In genomic region chr13:95258098-95258497, GRCh38 we compare ENCODE assay signal across 17 cellular contexts. TPM values are rescaled to one million over a fixed set of nuclear protein-coding genes. Genes with fewer than 3 reads are reported as not detected.
DNase-seq lines count a peak whose midpoint lies in the region; ATAC-seq and TF ChIP-seq lines count a peak whose summit lies in the region.
"Had no signal": no experiment of that assay in that cellular context is flagged by ENCODE, and none has a peak within 500 bp of the region (broad histone marks: within the 10 kb centered on the region; RNA-seq: fewer than 3 reads in every experiment).

No MANE protein-coding gene starts in this region.

- H3K9me2 ChIP-seq in hepatocyte (replicated peaks; ENCODE audit: insufficient read depth), result no peaks in the 10 kb centered on the region

- H4K20me1 ChIP-seq in IMR-90 (ENCODE audit: insufficient read depth, low read length) (0 out of 2 replicates have a peak, but pooled peaks cover 4% of the 10 kb centered on the region), hepatocyte (ENCODE audit: insufficient read depth, poor library complexity, severe bottlenecking) (no peaks in the 10 kb centered on the region)

- 0 out of 2 replicates have a peak overlapping the region, but pooled peaks have one; percentile 14 for H2BK20ac ChIP-seq in IMR-90 (ENCODE audit: low read depth, low read length)

- ATAC-seq in IMR-90 (ENCODE audit: low read depth) (no peak), GM19324 (IDR thresholded peaks at IDR 0.05; ENCODE audit: low FRiP score, unreplicated experiment) (no peak), WTC11 (no peak)
- ATAC-seq: GM23338, K562 had no signal

- dilution Hi-C loops in IMR-90 (cut with HindIII; ENCODE audit: low sequenced_read_pairs, unreplicated experiment), result no loop called here

- H4K91ac ChIP-seq in IMR-90 (ENCODE audit: insufficient read depth, low read depth, low read length), result 0 out of 2 replicates have a peak overlapping the region, but pooled peaks have one; percentile 11

- H3K27me3 ChIP-seq in IMR-90 (ENCODE audit: control insufficient read depth, insufficient read depth, low read length) (no peaks in the 10 kb centered on the region), hepatocyte (no peaks in the 10 kb centered on the region), MG63 (no peaks in the 10 kb centered on the region)

- no peak overlapping the region for H2BK5ac ChIP-seq in IMR-90 (ENCODE audit: low read depth, low read length, poor library complexity, severe bottlenecking)

- H3K4me2 ChIP-seq in IMR-90 (ENCODE audit: low read depth, low read length) (no peak overlapping the region), hepatocyte (no peak overlapping the region)
- H3K4me2 ChIP-seq: GM23338 had no signal

- H2BK15ac ChIP-seq in IMR-90 (ENCODE audit: low read depth, low read length), result peak overlapping the region; percentile 11; the same call in 1 of the 3 replicates

- TF ChIP-seq RAD21 in IMR-90 (IDR thresholded peaks at IDR 0.05; ENCODE audit: low read length), result no peak

- H3K4me1 Mint-ChIP-seq in Calu3 (ENCODE audit: low read depth, unreplicated experiment) (peaks cover 42% of the 10 kb centered on the region), progenitor cell of endocrine pancreas (ENCODE audit: low read depth) (peaks cover 21% of the 10 kb centered on the region), MCF 10A (ENCODE audit: insufficient read depth, unreplicated experiment) (peaks cover 15% of the 10 kb centered on the region), WTC11 (no peaks in the 10 kb centered on the region)
- H3K4me1 Mint-ChIP-seq: GM23338 had no signal

- no peak for TF ChIP-seq POLR2A in IMR-90 (IDR thresholded peaks at IDR 0.05; ENCODE audit: low read depth, low read length)

- H2AFZ ChIP-seq in IMR-90 (replicated peaks; ENCODE audit: low read length, poor library complexity) (no peak overlapping the region), hepatocyte (no peak overlapping the region)
- H2AFZ ChIP-seq: GM23338 had no signal

- H3K4me3 Mint-ChIP-seq in Calu3 (ENCODE audit: low read depth, unreplicated experiment) (peak overlapping the region; percentile 5), progenitor cell of endocrine pancreas (ENCODE audit: low read depth) (no peak overlapping the region), MCF 10A (ENCODE audit: unreplicated experiment) (no peak overlapping the region), WTC11 (no peak overlapping the region)
- H3K4me3 Mint-ChIP-seq: CD4-positive, alpha-beta T cell; GM23338 had no signal

- H3K4me1 ChIP-seq in IMR-90 (ENCODE audit: control insufficient read depth, insufficient read depth, low read length) (peaks cover 20% of the 10 kb centered on the region), hepatocyte (ENCODE audit: insufficient read depth) (peaks cover 9% of the 10 kb centered on the region)

- intact Hi-C loops in Calu3 (cut with micrococcal nuclease; ENCODE audit: unreplicated experiment) (no loop called here), IMR-90 (cut with micrococcal nuclease) (no loop called here), MCF 10A (cut with micrococcal nuclease) (no loop called here)

- TF ChIP-seq CTCF in Calu3 (IDR thresholded peaks at IDR 0.05; ENCODE audit: unreplicated experiment), result no peak
- TF ChIP-seq CTCF in IMR-90 (conservative IDR thresholded peaks at IDR 0.05; ENCODE audit: low read depth, low read length), result no peak
- TF ChIP-seq CTCF in hepatocyte (IDR thresholded peaks at IDR 0.05; ENCODE audit: poor library complexity), result no peak
- no peak for TF ChIP-seq CTCF in progenitor cell of endocrine pancreas (IDR thresholded peaks at IDR 0.05; ENCODE audit: unreplicated experiment)
- no peak for TF ChIP-seq CTCF in MCF 10A (IDR thresholded peaks at IDR 0.05; ENCODE audit: unreplicated experiment)
- no peak for TF ChIP-seq CTCF in WTC11 (IDR thresholded peaks at IDR 0.05)

- peak overlapping the region; percentile 74; the same call in 1 of the 2 replicates for H3K14ac ChIP-seq in IMR-90 (replicated peaks; ENCODE audit: low read depth, low read length)

- H3K18ac ChIP-seq in IMR-90 (ENCODE audit: low read depth, low read length), result no peak overlapping the region

- peaks cover 30% of the 10 kb centered on the region for H3K79me2 ChIP-seq in hepatocyte

- CTCF ChIA-PET in Calu3 (lab: Charles Lee), result no interaction called here
- CTCF ChIA-PET in IMR-90 (lab: Yijun Ruan, JAX), result no interaction called here
- CTCF ChIA-PET in MCF 10A (lab: Yijun Ruan, JAX), result interaction anchor here (0.7 kb wide), 2 partner anchors 567 to 772 kb away, joined by 3 read pairs; no protein-coding TSS in a partner anchor
- CTCF ChIA-PET in WTC11 (lab: Charles Lee), result no interaction called here

- BruUV-seq in Calu3 (replicated peaks; lab: Mats Ljungman, UMichigan) (no TSS peak), IMR-90 (replicated peaks; lab: Mats Ljungman, UMichigan) (no TSS peak), MCF 10A (replicated peaks; lab: Mats Ljungman, UMichigan) (no TSS peak)

- H3K27me3 Mint-ChIP-seq in Calu3 (ENCODE audit: unreplicated experiment) (no peaks in the 10 kb centered on the region), progenitor cell of endocrine pancreas (no peaks in the 10 kb centered on the region), MCF 10A (ENCODE audit: insufficient read depth, unreplicated experiment) (no peaks in the 10 kb centered on the region), WTC11 (ENCODE audit: low read depth) (no peaks in the 10 kb centered on the region)
- H3K27me3 Mint-ChIP-seq: CD4-positive, alpha-beta T cell had no signal

- H3K9me3 Mint-ChIP-seq in Calu3 (ENCODE audit: low read depth, unreplicated experiment), result peaks cover 7% of the 10 kb centered on the region
- H3K9me3 Mint-ChIP-seq in progenitor cell of endocrine pancreas (ENCODE audit: low read depth), result peaks cover 24% of the 10 kb centered on the region
- H3K9me3 Mint-ChIP-seq in MCF 10A (ENCODE audit: unreplicated experiment), result no peaks in the 10 kb centered on the region
- H3K9me3 Mint-ChIP-seq in WTC11, result no peaks in the 10 kb centered on the region
- H3K9me3 Mint-ChIP-seq: CD4-positive, alpha-beta T cell; GM23338 had no signal

- no peak for DNase-seq in Calu3
- DNase-seq in IMR-90, result no peak
- DNase-seq in hepatocyte (ENCODE audit: low spot score), result no peak
- no peak for DNase-seq in progenitor cell of endocrine pancreas (ENCODE audit: low spot score, unreplicated experiment)
- no peak for DNase-seq in MG63
- no peak for DNase-seq in MCF 10A (ENCODE audit: unreplicated experiment)
- DNase-seq in WTC11 (ENCODE audit: low spot score), result no peak
- DNase-seq: AML-193; CD4-positive, alpha-beta T cell; DMS79 treated with DMSO at 0.1 percent for 48 hours; GF-D8; HCEC 1CT; Karpas-422 had no signal

- H3K23ac ChIP-seq in IMR-90 (ENCODE audit: low read depth, low read length), result no peak overlapping the region

- H3K27ac ChIP-seq in IMR-90 (ENCODE audit: insufficient read depth, low read length) (no peak overlapping the region), hepatocyte (peak overlapping the region; percentile 27)
- H3K27ac ChIP-seq: C4-2B had no signal

- no peak overlapping the region for H4K5ac ChIP-seq in IMR-90 (ENCODE audit: low read depth, low read length)

- H3K36me3 Mint-ChIP-seq in Calu3 (ENCODE audit: insufficient read depth, unreplicated experiment), result peaks cover 11% of the 10 kb centered on the region
- H3K36me3 Mint-ChIP-seq in progenitor cell of endocrine pancreas (ENCODE audit: insufficient read depth), result peaks cover 12% of the 10 kb centered on the region
- H3K36me3 Mint-ChIP-seq in MCF 10A (ENCODE audit: insufficient read depth, unreplicated experiment), result no peaks in the 10 kb centered on the region
- H3K36me3 Mint-ChIP-seq in WTC11, result no peaks in the 10 kb centered on the region

- H3K4ac ChIP-seq in IMR-90 (ENCODE audit: low read depth, low read length), result peak overlapping the region; percentile 64

- peaks cover 40 to 91% of the 10 kb centered on the region in 2 experiments for H3K79me1 ChIP-seq in IMR-90 (ENCODE audit: low read depth in 1 of 2, low read length in 2 of 2)

- H2AK9ac ChIP-seq in IMR-90 (replicated peaks; ENCODE audit: low read depth, low read length, poor library complexity), result no peak overlapping the region

- H3K36me3 ChIP-seq in IMR-90 (ENCODE audit: control insufficient read depth, insufficient read depth, low read length) (peaks cover 16% of the 10 kb centered on the region; the same call in 1 of the 2 replicates), hepatocyte (replicated peaks; ENCODE audit: insufficient read depth, low read depth) (no peaks in the 10 kb centered on the region), MG63 (no peaks in the 10 kb centered on the region)

- H3K9me3 ChIP-seq in IMR-90 (ENCODE audit: control insufficient read depth, insufficient read depth, low read length) (no peaks in the 10 kb centered on the region), hepatocyte (ENCODE audit: low read depth) (no peaks in the 10 kb centered on the region), MG63 (no peaks in the 10 kb centered on the region)

- H3K27ac Mint-ChIP-seq in Calu3 (ENCODE audit: unreplicated experiment) (peak overlapping the region; percentile 88), progenitor cell of endocrine pancreas (peak overlapping the region; percentile 90), MCF 10A (ENCODE audit: low read depth, unreplicated experiment) (no peak overlapping the region), WTC11 (no peak overlapping the region)
- H3K27ac Mint-ChIP-seq: CD4-positive, alpha-beta T cell; GM23338 had no signal

- POLR2A ChIA-PET in IMR-90 (lab: Charles Lee; ENCODE audit: unreplicated experiment) (no interaction called here), MCF 10A (lab: Yijun Ruan, JAX) (no interaction called here), WTC11 (lab: Charles Lee) (no interaction called here)

- H3K4me3 ChIP-seq in IMR-90 (ENCODE audit: insufficient read depth, low read depth, low read length) (no peak overlapping the region), hepatocyte (no peak overlapping the region), MG63 (no peak overlapping the region)
- H3K4me3 ChIP-seq: GM23338, K562 had no signal

- peak overlapping the region; percentile 90; the same call in 1 of the 2 replicates for H2AK5ac ChIP-seq in IMR-90 (ENCODE audit: low read depth, low read length)

- no peak overlapping the region for H3K56ac ChIP-seq in IMR-90 (ENCODE audit: extremely low read depth, insufficient read depth, low read length)

- H2BK120ac ChIP-seq in IMR-90 (ENCODE audit: low read depth, low read length), result peak overlapping the region; percentile 30

- WGBS in IMR-90 (ENCODE audit: extremely low coverage in 2 of 2, insufficient read length in 1 of 2), 2 experiments, result 92 to 100% methylated on average over 1 to 4 of the region's 5 CpGs
- 93% methylated on average over 5 of the region's 5 CpGs for WGBS in hepatocyte (ENCODE audit: low lambda C conversion rate, missing lambda C conversion rate)

- peaks cover 37% of the 10 kb centered on the region for H3K9me1 ChIP-seq in IMR-90 (ENCODE audit: insufficient read depth, low read length)

- in situ Hi-C loops in IMR-90 (cut with MboI; ENCODE audit: low sequenced_read_pairs), result no loop called here

- peak overlapping the region in 1 of 2 experiments; percentile 36; a peak in 1 of 4 replicates for H4K8ac ChIP-seq in IMR-90 (ENCODE audit: low read depth in 2 of 2, low read length in 2 of 2)

- no peak overlapping the region for H3K9ac ChIP-seq in IMR-90 (ENCODE audit: low read depth, low read length)

RNA-seq across cellular contexts. Expression of gene ABCC4, which starts 43.2 kb away (rescaled TPM):
- total RNA-seq in Calu3 (2022) (10.0 and 12.5 TPM in 2 replicates), IMR-90 (2012; rRNA removed) (41.4 and 56.1 TPM in 2 replicates), hepatocyte (23.3 and 25.3 TPM in 2 replicates), progenitor cell of endocrine pancreas (7.5 and 10.7 TPM in 2 replicates), MCF 10A (2022) (13.8 and 13.9 TPM in 2 replicates), WTC11 (2021) (7.2 to 7.8 TPM (median 7.2 TPM) in 3 replicates)
- polyA plus RNA-seq in IMR-90 (2012; rRNA removed) (13.1 and 16.6 TPM in 2 replicates), hepatocyte (9.6 and 9.8 TPM in 2 replicates)
- 6.5 and 6.8 TPM in 2 replicates for polyA plus RNA-seq in IMR-90 (2012; cell fraction: cytosol; rRNA removed)
- 8.8 and 30.7 TPM in 2 replicates for polyA plus RNA-seq in IMR-90 (2012; cell fraction: nucleus; rRNA removed; ENCODE audit: low replicate concordance)
- 9.4 and 11.3 TPM in 2 replicates for total RNA-seq in MG63 (2014; rRNA removed; shearing (Covaris generic); ENCODE audit: low replicate concordance)

Comparison
In these comparisons a context has a peak if more than half of its experiments do, and no peak if none do; other contexts are left out.
1. H3K27ac Mint-ChIP-seq: peak in Calu3 (single experiment) and progenitor cell of endocrine pancreas (single experiment); none in MCF 10A (single experiment) and WTC11 (single experiment).